1 cellular context compared by ENCODE assay signal in genomic region chr9:70418822-70419545, GRCh38.
TF ChIP-seq lines count a peak whose summit lies in the region.

No MANE protein-coding gene starts in this region.

TF ChIP-seq in HepG2, 621 proteins besides CTCF, POLR2A, EP300 and RAD21 (continued from another document):
- no peak for TF ChIP-seq ZKSCAN1 (IDR thresholded peaks at IDR 0.05; ENCODE audit: low read length)
- no peak for TF ChIP-seq MTF2 (CRISPR knock-in tag; IDR thresholded peaks at IDR 0.05; ENCODE audit: borderline replicate concordance)
- TF ChIP-seq ZFAT (CRISPR knock-in tag; conservative IDR thresholded peaks at IDR 0.05), result no peak
- TF ChIP-seq SIN3A (IDR thresholded peaks at IDR 0.05; ENCODE audit: borderline replicate concordance, low read depth, low read length), result peak; percentile 60; the same call in 1 of the 2 replicates
- no peak; the same call in none of the 2 replicates for TF ChIP-seq DNMT3B (CRISPR knock-in tag; conservative IDR thresholded peaks at IDR 0.05)
- no peak for TF ChIP-seq CCAR2 (optimal IDR thresholded peaks at IDR 0.05; ENCODE audit: low read depth, low read length)
